In genomic region chr4:39044364-39044946, GRCh38 we compare ENCODE assay signal across 8 cellular contexts. TPM values are rescaled to one million over a fixed set of nuclear protein-coding genes. Genes with fewer than 3 reads are reported as not detected.
DNase-seq lines count a peak whose midpoint lies in the region; ATAC-seq and TF ChIP-seq lines count a peak whose summit lies in the region.

No MANE protein-coding gene starts in this region.

- H3K27me3 ChIP-seq in HCT116 (ENCODE audit: insufficient read depth, low read length) = no peaks in the 10 kb centered on the region
- H3K27me3 ChIP-seq in heart left ventricle = no peaks in the 10 kb centered on the region
- no peaks in the 10 kb centered on the region for H3K27me3 ChIP-seq in trophoblast cell (ENCODE audit: insufficient read depth, low read length)
- no peaks in the 10 kb centered on the region for H3K27me3 ChIP-seq in tibial nerve

- WGBS in heart left ventricle, 4 donors = 0 to 1% (median 0%) methylated on average over 8 to 52 of the region's 53 CpGs
- WGBS in trophoblast cell (ENCODE audit: extremely low coverage, insufficient coverage, insufficient read length) = no CpG with 5 or more reads among the region's 53 CpGs
- 0 to 1% methylated on average over 9 to 42 of the region's 53 CpGs for WGBS in tibial nerve, 2 donors

- H3K79me2 ChIP-seq in HCT116 (ENCODE audit: insufficient read depth, low read length) (no peaks in the 10 kb centered on the region), trophoblast cell (ENCODE audit: control insufficient read depth, insufficient read depth, low read length, poor library complexity) (peaks cover 3% of the 10 kb centered on the region)

- TF ChIP-seq POLR2A in HCT116 (IDR thresholded peaks at IDR 0.05; ENCODE audit: borderline replicate concordance, extremely low read depth, insufficient read depth, insufficient read length) (no peak), heart left ventricle (IDR thresholded peaks at IDR 0.05) (peak in 1 of 2 donors; percentile 21), tibial nerve (IDR thresholded peaks at IDR 0.05) (no peak)

- H2BK5ac ChIP-seq in trophoblast cell (ENCODE audit: low read depth, low read length, poor library complexity) = peak overlapping the region; percentile 7

- H3K9me3 Mint-ChIP-seq in activated naive CD8-positive, alpha-beta T cell treated with anti-CD3 and anti-CD28 coated beads, Interleukin-2, amount 50 U/mL, for 24 hours = no peaks in the 10 kb centered on the region

- H4K8ac ChIP-seq in trophoblast cell (ENCODE audit: low read depth, low read length) = peak overlapping the region; percentile 26

- H2BK12ac ChIP-seq in trophoblast cell (ENCODE audit: low read length) = no peak overlapping the region

- H3K14ac ChIP-seq in trophoblast cell (ENCODE audit: low read length) = peak overlapping the region; percentile 28

- peak overlapping the region; percentile 83 for H3K4me3 Mint-ChIP-seq in activated naive CD8-positive, alpha-beta T cell treated with anti-CD3 and anti-CD28 coated beads, Interleukin-2, amount 50 U/mL, for 24 hours

- intact Hi-C loops in HCT116 (cut with micrococcal nuclease) (no loop called here), heart left ventricle (cut with DNase I) (loop anchor here in 4 of 10 donors (5.0 to 10.0 kb wide), 2 partner anchors 100 to 138 kb away; partner anchors contain the start of gene WDR19 (in 2 of the 4))

- H3K9me3 ChIP-seq in HCT116 (ENCODE audit: control insufficient read depth in 1 of 2, insufficient read depth in 1 of 2, low read depth in 1 of 2, low read length in 2 of 2) = no peaks in the 10 kb centered on the region
- H3K9me3 ChIP-seq in heart left ventricle = no peaks in the 10 kb centered on the region
- H3K9me3 ChIP-seq in trophoblast cell (ENCODE audit: insufficient read depth, low read depth, low read length) = no peaks in the 10 kb centered on the region
- no peaks in the 10 kb centered on the region for H3K9me3 ChIP-seq in tibial nerve

- CTCF ChIA-PET in HCT116 (lab: Charles Lee) = no interaction called here

- H3K36me3 ChIP-seq in HCT116 (ENCODE audit: control insufficient read depth in 1 of 2, insufficient read depth in 2 of 2, low read length in 2 of 2) (no peaks in the 10 kb centered on the region), heart left ventricle (no peaks in the 10 kb centered on the region), trophoblast cell (ENCODE audit: control insufficient read depth in 1 of 2, insufficient read depth in 2 of 2, low read length in 2 of 2) (no peaks in the 10 kb centered on the region), tibial nerve (no peaks in the 10 kb centered on the region)

- RAD21 ChIA-PET in HCT116 (lab: Charles Lee; ENCODE audit: low non-redundant PET in 1 of 2, low total read pairs in 2 of 2, uncharacterized antibody in 2 of 2, unreplicated experiment in 2 of 2) = no interaction called here

- peak overlapping the region; percentile 3 for H4K12ac ChIP-seq in trophoblast cell (ENCODE audit: low read depth, low read length)

- DNase-seq in GM04503 (ENCODE audit: low read depth) (peak; percentile 34), HCT116 (ENCODE audit: low read depth, low spot score) (peak; percentile 64), MV-4-11 (lab: John Stamatoyannopoulos, UW) (peak; percentile 61), SW 1271 (lab: John Stamatoyannopoulos, UW) (peak; percentile 92), heart left ventricle (peak; percentile 94 to 96 (median 95)), trophoblast cell (peak; percentile 90 to 92), tibial nerve (ENCODE audit: low spot score in 2 of 2) (peak; percentile 79 to 89)
- peak; percentile 96 for DNase-seq in activated naive CD8-positive, alpha-beta T cell treated with anti-CD3 and anti-CD28 coated beads, Interleukin-2, amount 50 U/mL, for 24 hours

- peak overlapping the region; percentile 59 to 66 for H3K4me3 ChIP-seq in HCT116 (replicated peaks in 1 of 2; ENCODE audit: low read depth in 1 of 2, low read length in 2 of 2)
- peak overlapping the region; percentile 49 to 94 (median 77) for H3K4me3 ChIP-seq in heart left ventricle
- H3K4me3 ChIP-seq in trophoblast cell (ENCODE audit: low read depth, low read length) = peak overlapping the region; percentile 97
- H3K4me3 ChIP-seq in tibial nerve = peak overlapping the region; percentile 34 to 99 (median 82)

- H3K4me1 ChIP-seq in HCT116 (ENCODE audit: control insufficient read depth in 1 of 2, insufficient read depth in 2 of 2, low read length in 2 of 2) (peaks cover 21 to 27% of the 10 kb centered on the region in 2 experiments), heart left ventricle (peaks cover 0 to 56% (median 20%) of the 10 kb centered on the region in 12 donors), trophoblast cell (ENCODE audit: control insufficient read depth in 1 of 2, insufficient read depth in 2 of 2, low read length in 2 of 2) (peaks cover 4 to 12% of the 10 kb centered on the region in 2 experiments), tibial nerve (peaks cover 0 to 48% (median 18%) of the 10 kb centered on the region in 4 donors)

- no peak for TF ChIP-seq RAD21 in HCT116 (IDR thresholded peaks at IDR 0.05; ENCODE audit: low read depth)

- no peaks in the 10 kb centered on the region for H3K9me2 ChIP-seq in HCT116 (ENCODE audit: insufficient read depth)

- no TSS peak for BruUV-seq in HCT116 (replicated peaks; lab: Mats Ljungman, UMichigan)

- peak overlapping the region; percentile 62 for H3K9ac ChIP-seq in HCT116 (ENCODE audit: low read length)
- H3K9ac ChIP-seq in trophoblast cell (ENCODE audit: low read length) = no peak overlapping the region

- H2BK120ac ChIP-seq in trophoblast cell (ENCODE audit: insufficient read depth, low read length, poor library complexity) = no peak overlapping the region

- peak; percentile 84 for ATAC-seq in HCT116
- peak; percentile 83 for ATAC-seq in activated naive CD8-positive, alpha-beta T cell treated with anti-CD3 and anti-CD28 coated beads, Interleukin-2, amount 50 U/mL, for 24 hours
- ATAC-seq in heart left ventricle = peak; percentile 89 to 95 (median 93)

- H3K27ac Mint-ChIP-seq in activated naive CD8-positive, alpha-beta T cell treated with anti-CD3 and anti-CD28 coated beads, Interleukin-2, amount 50 U/mL, for 24 hours = peak overlapping the region; percentile 81

- peak overlapping the region; percentile 31 for H3K18ac ChIP-seq in trophoblast cell (ENCODE audit: low read length)

- H4K91ac ChIP-seq in trophoblast cell (ENCODE audit: low read depth, low read length) = peak overlapping the region; percentile 23

- POLR2A ChIA-PET in HCT116 (lab: Charles Lee) = interaction anchor here (1.3 to 1.5 kb wide), 2 partner anchors 14 to 20 kb away, joined by 4 read pairs; no protein-coding TSS in a partner anchor

- peaks cover 52% of the 10 kb centered on the region for H3K4me1 Mint-ChIP-seq in activated naive CD8-positive, alpha-beta T cell treated with anti-CD3 and anti-CD28 coated beads, Interleukin-2, amount 50 U/mL, for 24 hours

- no peaks in the 10 kb centered on the region for H3K36me3 Mint-ChIP-seq in activated naive CD8-positive, alpha-beta T cell treated with anti-CD3 and anti-CD28 coated beads, Interleukin-2, amount 50 U/mL, for 24 hours (ENCODE audit: low read depth)

- no peak overlapping the region for H3K4ac ChIP-seq in trophoblast cell (ENCODE audit: low read depth, low read length)

- no peak overlapping the region for H3K23ac ChIP-seq in trophoblast cell (ENCODE audit: low read length)

- H2AK5ac ChIP-seq in trophoblast cell (ENCODE audit: low read length) = no peak overlapping the region

- H3K4me2 ChIP-seq in HCT116 (ENCODE audit: low read length) (peak overlapping the region; percentile 88), trophoblast cell (ENCODE audit: low read length) (peak overlapping the region; percentile 89)

- peaks cover 6% of the 10 kb centered on the region for H3K79me1 ChIP-seq in trophoblast cell (ENCODE audit: low read length)

- no peaks in the 10 kb centered on the region for H3K27me3 Mint-ChIP-seq in activated naive CD8-positive, alpha-beta T cell treated with anti-CD3 and anti-CD28 coated beads, Interleukin-2, amount 50 U/mL, for 24 hours

- H2AFZ ChIP-seq in HCT116 (ENCODE audit: low read depth, low read length, poor library complexity, severe bottlenecking) (peak overlapping the region; percentile 93), trophoblast cell (ENCODE audit: insufficient read depth, low read length, poor library complexity) (peak overlapping the region; percentile 6)

- H3K27ac ChIP-seq in HCT116 (ENCODE audit: low read depth, low read length) (peak overlapping the region; percentile 65), heart left ventricle (peak overlapping the region; percentile 81 to 97 (median 93)), trophoblast cell (ENCODE audit: low read depth, low read length) (peak overlapping the region; percentile 84), tibial nerve (peak overlapping the region; percentile 92 to 97 (median 96))

- TF ChIP-seq EP300 in tibial nerve (IDR thresholded peaks at IDR 0.05) = no peak

- TF ChIP-seq CTCF in HCT116 (IDR thresholded peaks at IDR 0.05 in 2 of 3, conservative IDR thresholded peaks at IDR 0.05 in 1 of 3; ENCODE audit: borderline replicate concordance in 1 of 3, insufficient read depth in 1 of 3, low read depth in 2 of 3, low read length in 2 of 3) (no peak), heart left ventricle (IDR thresholded peaks at IDR 0.05) (no peak), tibial nerve (IDR thresholded peaks at IDR 0.05) (no peak)

- no peaks in the 10 kb centered on the region for H4K20me1 ChIP-seq in HCT116 (ENCODE audit: insufficient read depth)

TF ChIP-seq in HCT116, 20 proteins besides CTCF, POLR2A, EP300 and RAD21:
- peak; percentile 10; the same call in 1 of the 2 replicates for TF ChIP-seq EGR1 (IDR thresholded peaks at IDR 0.05; ENCODE audit: low read depth)
- TF ChIP-seq ZFX (IDR thresholded peaks at IDR 0.05) = no peak

RNA-seq across cellular contexts. Expression of gene TMEM156, which starts 12.2 kb away (rescaled TPM):
- total RNA-seq in HCT116 (2021; ENCODE audit: unreplicated experiment) (0.22 TPM), heart left ventricle (1 to 10 TPM in 1 of 9 donors, under 1 TPM in 1, not detected in 7; 0.14 to 2.3 TPM), tibial nerve (1 to 10 TPM in 1 of 4 donors, under 1 TPM in 1, not detected in 2; 0.66 to 8.6 TPM)
- polyA plus RNA-seq in HCT116 (2012) = 0.03 TPM in 1 of 2 replicates, not detected in the other
- under 1 TPM in 1 of 2 donors, not detected in 1; 0.06 TPM for polyA plus RNA-seq in heart left ventricle
- not detected in 2 replicates for polyA plus RNA-seq in trophoblast cell (2013)

RNA-seq across cellular contexts. Expression of gene KLHL5, which starts 17.6 kb away (rescaled TPM):
- total RNA-seq in HCT116 (2021; ENCODE audit: unreplicated experiment) (20.8 TPM), heart left ventricle (10 to 100 TPM in 7 of 9 donors, 1 to 10 TPM in 2; 8.6 to 28.5 (median 14.9) TPM), tibial nerve (10 to 100 TPM; 18.8 to 34.5 (median 27.5) TPM)
- polyA plus RNA-seq in HCT116 (2012) = 17.4 and 19.0 TPM in 2 replicates
- polyA plus RNA-seq in heart left ventricle = 10 to 100 TPM in 1 of 2 donors, 1 to 10 TPM in 1; 3.3 to 10.7 TPM
- polyA plus RNA-seq in trophoblast cell (2013) = 15.0 and 15.9 TPM in 2 replicates

Comparison
In these comparisons a context has a peak if more than half of its experiments do, and no peak if none do; other contexts are left out.
1. Peak in every context shown above with its lines: DNase-seq, ATAC-seq, H3K4me3 ChIP-seq and H3K27ac ChIP-seq.
2. DNase-seq: peak in every context shown above with its lines; median percentile 96 in activated naive CD8-positive, alpha-beta T cell treated with anti-CD3 and anti-CD28 coated beads, Interleukin-2, amount 50 U/mL, for 24 hours; 95 in heart left ventricle; 92 in SW 1271; 91 in trophoblast cell; 84 in tibial nerve; 64 in HCT116; 61 in MV-4-11; 34 in GM04503.